ENCODE assay signal across 8 cellular contexts in genomic region chr6:87701676-87702588, GRCh38. TPM values are rescaled to one million over a fixed set of nuclear protein-coding genes. Genes with fewer than 3 reads are reported as not detected.
DNase-seq lines count a peak whose midpoint lies in the region; ATAC-seq and TF ChIP-seq lines count a peak whose summit lies in the region.

Gene AKIRIN2, minus strand, starts transcription at chr6:87702233. Its CDS starts 549 bp downstream, at chr6:87701684.

- no peaks in the 10 kb centered on the region for H3K9me3 Mint-ChIP-seq in activated naive CD8-positive, alpha-beta T cell treated with anti-CD3 and anti-CD28 coated beads, Interleukin-2, amount 10 ng/mL, durations not matched to agents 7 days and 5 days
- H3K9me3 Mint-ChIP-seq in glutamatergic neuron (ENCODE audit: unreplicated experiment) = peaks cover 20% of the 10 kb centered on the region

- peak within 1 kb of the TSS; percentile 92 for H3K9ac ChIP-seq in SU-DHL-6 (ENCODE audit: low read length)

- H3K9me3 ChIP-seq in SU-DHL-6 (ENCODE audit: insufficient read depth, low read length) = no peaks in the 10 kb centered on the region
- H3K9me3 ChIP-seq in osteoblast (ENCODE audit: low read depth, low read length) = no peaks in the 10 kb centered on the region
- H3K9me3 ChIP-seq in thoracic aorta = no peaks in the 10 kb centered on the region

- H2AFZ ChIP-seq in SU-DHL-6 (ENCODE audit: low read depth, low read length, severe bottlenecking) (peak within 1 kb of the TSS; percentile 37), osteoblast (ENCODE audit: low read length) (peak within 1 kb of the TSS; percentile 95)

- peak within 1 kb of the TSS; percentile 98 for H3K27ac Mint-ChIP-seq in activated naive CD8-positive, alpha-beta T cell treated with anti-CD3 and anti-CD28 coated beads, Interleukin-2, amount 10 ng/mL, durations not matched to agents 7 days and 5 days
- peak within 1 kb of the TSS; percentile 97 for H3K27ac Mint-ChIP-seq in glutamatergic neuron (ENCODE audit: unreplicated experiment)

- H3K4me2 ChIP-seq in SU-DHL-6 (ENCODE audit: low read depth, low read length, poor library complexity, severe bottlenecking) = peak within 1 kb of the TSS; percentile 97
- H3K4me2 ChIP-seq in osteoblast (ENCODE audit: insufficient read depth, low read length) = peak within 1 kb of the TSS; percentile 92

- peak within 1 kb of the TSS; percentile 92 for H3K27ac ChIP-seq in SU-DHL-6 (ENCODE audit: low read depth, low read length)
- H3K27ac ChIP-seq in osteoblast (ENCODE audit: low read depth, low read length) = peak within 1 kb of the TSS; percentile 78
- H3K27ac ChIP-seq in thoracic aorta = peak within 1 kb of the TSS; percentile 96 to 98

- H3K36me3 ChIP-seq in SU-DHL-6 (ENCODE audit: low read length) (peaks cover 24% of the 10 kb centered on the region), osteoblast (ENCODE audit: insufficient read depth, low read length) (no peaks in the 10 kb centered on the region), thoracic aorta (no peaks in the 10 kb centered on the region)

- peak; percentile 88 for TF ChIP-seq POLR2A in GM10847 (IDR thresholded peaks at IDR 0.05; ENCODE audit: extremely low read depth, insufficient read length)

- peaks cover 22% of the 10 kb centered on the region for H3K4me1 Mint-ChIP-seq in activated naive CD8-positive, alpha-beta T cell treated with anti-CD3 and anti-CD28 coated beads, Interleukin-2, amount 10 ng/mL, durations not matched to agents 7 days and 5 days
- H3K4me1 Mint-ChIP-seq in glutamatergic neuron (ENCODE audit: low read depth, unreplicated experiment) = peaks cover 3% of the 10 kb centered on the region

- H3K27me3 Mint-ChIP-seq in activated naive CD8-positive, alpha-beta T cell treated with anti-CD3 and anti-CD28 coated beads, Interleukin-2, amount 10 ng/mL, durations not matched to agents 7 days and 5 days = no peaks in the 10 kb centered on the region
- peaks cover 12% of the 10 kb centered on the region for H3K27me3 Mint-ChIP-seq in glutamatergic neuron (ENCODE audit: unreplicated experiment)

- H3K9me2 ChIP-seq in SU-DHL-6 (replicated peaks; ENCODE audit: insufficient read depth, low read length) = no peaks in the 10 kb centered on the region

- H3K79me2 ChIP-seq in SU-DHL-6 (ENCODE audit: insufficient read depth, low read length) (peaks cover 51% of the 10 kb centered on the region), osteoblast (ENCODE audit: insufficient read depth, low read length) (peaks cover 51% of the 10 kb centered on the region)

- DNase-seq in NCI-H128 (lab: John Stamatoyannopoulos, UW; ENCODE audit: unreplicated experiment) (peak; percentile 98), glutamatergic neuron (peak; percentile 96), osteoblast (ENCODE audit: insufficient read length, low spot score, missing footprints) (peak; percentile 95), thoracic aorta (ENCODE audit: low spot score) (peak; percentile 88)
- DNase-seq in activated naive CD8-positive, alpha-beta T cell treated with anti-CD3 and anti-CD28 coated beads, Interleukin-2, amount 10 ng/mL, durations not matched to agents 7 days and 5 days = peak; percentile 96

- H3K4me3 ChIP-seq in SU-DHL-6 (ENCODE audit: insufficient read depth, low read length, poor library complexity, severe bottlenecking) = peak within 1 kb of the TSS; percentile 89
- H3K4me3 ChIP-seq in osteoblast (ENCODE audit: insufficient read depth, low read length) = peak within 1 kb of the TSS; percentile 98
- peak within 1 kb of the TSS; percentile 97 for H3K4me3 ChIP-seq in thoracic aorta

- POLR2A ChIA-PET in activated naive CD8-positive, alpha-beta T cell treated with anti-CD3 and anti-CD28 coated beads, Interleukin-2, amount 10 ng/mL, durations not matched to agents 7 days and 5 days (lab: Charles Lee) = interaction anchor here (0.7 to 2.9 kb wide), 21 partner anchors 9 to 1379 kb away, joined by 3 to 17 read pairs (median 4); partner anchors contain the start of genes CFAP206, PNRC1, RNGTT and ZNF292

- H3K36me3 Mint-ChIP-seq in activated naive CD8-positive, alpha-beta T cell treated with anti-CD3 and anti-CD28 coated beads, Interleukin-2, amount 10 ng/mL, durations not matched to agents 7 days and 5 days = peaks cover 16% of the 10 kb centered on the region
- H3K36me3 Mint-ChIP-seq in glutamatergic neuron (ENCODE audit: unreplicated experiment) = no peaks in the 10 kb centered on the region

- ATAC-seq in HG02678 (IDR thresholded peaks at IDR 0.05; ENCODE audit: unreplicated experiment) = peak; percentile 65
- ATAC-seq in activated naive CD8-positive, alpha-beta T cell treated with anti-CD3 and anti-CD28 coated beads, Interleukin-2, amount 10 ng/mL, durations not matched to agents 7 days and 5 days (ENCODE audit: low read depth) = peak; percentile 86
- ATAC-seq in thoracic aorta (ENCODE audit: insufficient number of reproducible peaks, low FRiP score, low read depth) = peak; percentile 94

- peaks cover 34% of the 10 kb centered on the region for H4K20me1 ChIP-seq in SU-DHL-6 (ENCODE audit: low read depth, low read length)
- peaks cover 41% of the 10 kb centered on the region for H4K20me1 ChIP-seq in osteoblast (ENCODE audit: insufficient read depth, low read length)

- H3K4me1 ChIP-seq in osteoblast (ENCODE audit: insufficient read depth, low read length) (peaks cover 31% of the 10 kb centered on the region), thoracic aorta (ENCODE audit: control insufficient read depth in 1 of 2, low read depth in 2 of 2) (peaks cover 12 to 16% of the 10 kb centered on the region in 2 donors)

- peak within 1 kb of the TSS; percentile 99 for H3K4me3 Mint-ChIP-seq in activated naive CD8-positive, alpha-beta T cell treated with anti-CD3 and anti-CD28 coated beads, Interleukin-2, amount 10 ng/mL, durations not matched to agents 7 days and 5 days
- peak within 1 kb of the TSS; percentile 94 for H3K4me3 Mint-ChIP-seq in glutamatergic neuron (ENCODE audit: unreplicated experiment)

- no peak for TF ChIP-seq CTCF in SU-DHL-6 (IDR thresholded peaks at IDR 0.05; ENCODE audit: insufficient read depth, low read length, poor library complexity, severe bottlenecking)
- no peak for TF ChIP-seq CTCF in glutamatergic neuron (IDR thresholded peaks at IDR 0.05; ENCODE audit: partially characterized antibody, unreplicated experiment)
- no peak for TF ChIP-seq CTCF in osteoblast (IDR thresholded peaks at IDR 0.05; ENCODE audit: extremely low read depth, low read depth, low read length)
- TF ChIP-seq CTCF in thoracic aorta (IDR thresholded peaks at IDR 0.05) = no peak

- no peaks in the 10 kb centered on the region for H3K27me3 ChIP-seq in SU-DHL-6 (ENCODE audit: low read length)
- no peaks in the 10 kb centered on the region for H3K27me3 ChIP-seq in osteoblast (ENCODE audit: insufficient read depth, low read length)
- no peaks in the 10 kb centered on the region for H3K27me3 ChIP-seq in thoracic aorta (replicated peaks; ENCODE audit: insufficient read depth)

- H3F3A ChIP-seq in SU-DHL-6 (ENCODE audit: insufficient read depth) = peaks cover 12% of the 10 kb centered on the region

RNA-seq across cellular contexts. Expression of gene AKIRIN2, which starts in this region (rescaled TPM):
- 10 to 100 TPM; 45.3 to 51.8 TPM for total RNA-seq in activated naive CD8-positive, alpha-beta T cell treated with anti-CD3 and anti-CD28 coated beads, Interleukin-2, amount 10 ng/mL, durations not matched to agents 7 days and 5 days
- total RNA-seq in glutamatergic neuron (ENCODE audit: unreplicated experiment) (167 TPM), osteoblast (15.2 and 18.3 TPM in 2 replicates), thoracic aorta (10 to 100 TPM; 30.5 to 38.7 TPM)

Comparison
In these comparisons a context has a peak if more than half of its experiments do, and no peak if none do; other contexts are left out.
1. Peak in every context shown above with its lines: DNase-seq, ATAC-seq, H3K4me3 ChIP-seq and H3K27ac ChIP-seq.